ENCODE assay signal across 8 cellular contexts in the genomic region with DNA sequence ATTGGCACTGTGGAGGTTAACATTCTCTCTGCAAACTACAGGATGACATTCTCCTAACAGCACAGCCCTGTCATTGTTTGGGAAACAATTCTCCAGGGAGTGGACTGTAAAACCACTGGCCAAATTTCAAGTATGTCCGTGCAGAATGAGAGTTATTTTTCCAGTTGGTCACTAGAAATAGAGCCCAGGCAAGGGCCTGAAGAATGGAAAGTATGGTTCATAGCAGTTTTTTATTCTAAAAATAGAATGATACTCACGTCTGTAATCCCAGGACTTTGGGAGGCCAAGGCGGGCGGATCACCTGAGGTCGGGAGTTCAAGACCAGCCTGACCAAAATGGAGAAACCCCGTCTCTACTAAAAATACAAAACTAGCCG. TPM values are rescaled to one million over a fixed set of nuclear protein-coding genes. Genes with fewer than 3 reads are reported as not detected.
DNase-seq lines count a peak whose midpoint lies in the region; TF ChIP-seq lines count a peak whose summit lies in the region.
"Not testable (repeated sequence)": the region's sequence is repeated elsewhere in the genome, so short reads cannot be mapped to it uniquely, and the experiment has no call there.

No MANE protein-coding gene starts in this region.

- not testable (repeated sequence) for H4K20me1 ChIP-seq in osteoblast (ENCODE audit: insufficient read depth, low read length)

- not testable (repeated sequence) for H3K9me3 Mint-ChIP-seq in MCF 10A (ENCODE audit: unreplicated experiment)

- H3K4me3 ChIP-seq in ACC112 (ENCODE audit: low read depth, low read length) = peak overlapping the region; percentile 35; the same call in 1 of the 2 replicates
- H3K4me3 ChIP-seq in SJSA1; fibroblast of mammary gland (ENCODE audit: control insufficient read depth, low read depth, low read length); osteoblast (ENCODE audit: insufficient read depth, low read length); stomach: not testable (repeated sequence)

- H3K79me2 ChIP-seq in ACC112 (ENCODE audit: control insufficient read depth, insufficient read depth, low read length, unreplicated experiment); osteoblast (ENCODE audit: insufficient read depth, low read length): not testable (repeated sequence)

- TF ChIP-seq EP300 in stomach (IDR thresholded peaks at IDR 0.05) = not testable (repeated sequence)

- H3K36me3 ChIP-seq in ACC112 (ENCODE audit: insufficient read depth, low read length); SJSA1; osteoblast (ENCODE audit: insufficient read depth, low read length); stomach: not testable (repeated sequence)

- CTCF ChIA-PET in MCF 10A (lab: Yijun Ruan, JAX) = interaction anchor here (0.8 kb wide), 1 partner anchor 11 kb away, joined by 3 read pairs; no protein-coding TSS in a partner anchor

- not testable (repeated sequence) for BruUV-seq in MCF 10A (replicated peaks; lab: Mats Ljungman, UMichigan)

- H3K4me1 Mint-ChIP-seq in MCF 10A (ENCODE audit: insufficient read depth, unreplicated experiment) = peaks cover 15% of the 10 kb centered on the region

- WGBS in stomach, 5 donors = 56 to 77% (median 59%) methylated on average over 7 of the region's 7 CpGs

- not testable (repeated sequence) for TF ChIP-seq POLR2A in stomach (IDR thresholded peaks at IDR 0.05)

- DNase-seq in GOT3 (lab: John Stamatoyannopoulos, UW) (peak; percentile 19), SJSA1 (ENCODE audit: low read depth in 1 of 2, low spot score in 2 of 2) (peak; percentile 64 to 84), fibroblast of mammary gland (ENCODE audit: low read depth) (peak; percentile 64), hepatic stellate cell (ENCODE audit: low spot score) (peak; percentile 52)
- DNase-seq in MCF 10A (ENCODE audit: unreplicated experiment); osteoblast (ENCODE audit: insufficient read length, low spot score, missing footprints); stomach: not testable (repeated sequence)

- intact Hi-C loops in MCF 10A (cut with micrococcal nuclease); stomach (cut with DNase I; ENCODE audit: low total_unique reads): not testable (repeated sequence)

- H2AFZ ChIP-seq in ACC112 (ENCODE audit: low read length, unreplicated experiment); osteoblast (ENCODE audit: low read length): not testable (repeated sequence)

- not testable (repeated sequence) for H3K9me3 ChIP-seq in SJSA1 (replicated peaks); osteoblast (ENCODE audit: low read depth, low read length); stomach

- H3K27me3 Mint-ChIP-seq in MCF 10A (ENCODE audit: insufficient read depth, unreplicated experiment) = not testable (repeated sequence)

- not testable (repeated sequence) for H3K4me3 Mint-ChIP-seq in MCF 10A (ENCODE audit: unreplicated experiment)

- not testable (repeated sequence) for TF ChIP-seq CTCF in MCF 10A (IDR thresholded peaks at IDR 0.05; ENCODE audit: unreplicated experiment); fibroblast of mammary gland (conservative IDR thresholded peaks at IDR 0.05; ENCODE audit: control insufficient read depth, insufficient read depth, low read depth, low read length); osteoblast (IDR thresholded peaks at IDR 0.05; ENCODE audit: extremely low read depth, low read depth, low read length); stomach (IDR thresholded peaks at IDR 0.05)

- H3K27ac ChIP-seq in ACC112 (ENCODE audit: low read depth, low read length) (peak overlapping the region; percentile 97), SJSA1 (peak overlapping the region; percentile 96), osteoblast (ENCODE audit: low read depth, low read length) (peak overlapping the region; percentile 98), stomach (peak overlapping the region in 4 of 5 donors; percentile 50 to 73 (median 56))

- H3K4me1 ChIP-seq in ACC112 (ENCODE audit: control insufficient read depth, insufficient read depth, low read length, unreplicated experiment) = peaks cover 29% of the 10 kb centered on the region
- H3K4me1 ChIP-seq in SJSA1 (replicated peaks) = peaks cover 31% of the 10 kb centered on the region
- H3K4me1 ChIP-seq in osteoblast (ENCODE audit: insufficient read depth, low read length) = peaks cover 32% of the 10 kb centered on the region
- peaks cover 0 to 43% (median 15%) of the 10 kb centered on the region in 4 donors for H3K4me1 ChIP-seq in stomach

- H3K27ac Mint-ChIP-seq in MCF 10A (ENCODE audit: low read depth, unreplicated experiment) = peak overlapping the region; percentile 18

- H3K27me3 ChIP-seq in ACC112 (ENCODE audit: insufficient read depth, low read length); SJSA1 (replicated peaks); osteoblast (ENCODE audit: insufficient read depth, low read length); stomach: not testable (repeated sequence)

- not testable (repeated sequence) for H3K36me3 Mint-ChIP-seq in MCF 10A (ENCODE audit: insufficient read depth, unreplicated experiment)

- POLR2A ChIA-PET in MCF 10A (lab: Yijun Ruan, JAX) = interaction anchor here (0.7 kb wide), 1 partner anchor 69 kb away, joined by 3 read pairs; no protein-coding TSS in a partner anchor

- peak overlapping the region; percentile 51 for H3K4me2 ChIP-seq in osteoblast (ENCODE audit: insufficient read depth, low read length)

RNA-seq across cellular contexts. Expression of a gene that starts 39.0 kb away (rescaled TPM):
- total RNA-seq in SJSA1 (2014; rRNA removed; shearing (Covaris generic)) = 102 and 121 TPM in 2 replicates
- total RNA-seq in MCF 10A (2022) (323 and 446 TPM in 2 replicates), osteoblast (238 and 268 TPM in 2 replicates), stomach (100 to 1,000 TPM in 3 of 5 donors, 10 to 100 TPM in 2; 47.5 to 229 (median 176) TPM)
- 100 to 1,000 TPM in 1 of 3 donors, 10 to 100 TPM in 2; 52.4 to 125 (median 65.5) TPM for polyA plus RNA-seq in stomach
